Comparison of ENCODE assay signal across 25 cellular contexts in the genomic region with DNA sequence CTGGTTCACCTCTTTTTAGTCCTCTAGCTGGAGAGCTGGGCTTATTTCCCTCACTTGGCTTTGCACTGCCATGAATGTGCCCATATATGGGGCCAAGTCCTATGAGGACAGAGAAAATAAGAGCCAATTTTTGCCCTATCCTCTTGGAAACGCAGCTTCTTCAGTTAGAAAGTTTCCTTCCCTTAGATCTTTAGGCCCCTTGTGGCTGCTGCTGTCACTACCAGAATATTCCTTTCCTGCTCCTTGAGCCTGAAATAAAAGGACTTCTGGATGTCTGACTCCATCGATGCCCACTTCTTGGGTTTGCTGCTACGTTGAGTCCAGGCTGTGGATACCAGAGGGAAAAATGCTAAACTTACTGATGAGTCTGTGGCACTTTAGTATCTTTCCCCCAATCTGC.
"Had no signal": no experiment of that assay in that cellular context is flagged by ENCODE, and none has a peak within 500 bp of the region (broad histone marks: within the 10 kb centered on the region; RNA-seq: fewer than 3 reads in every experiment).

No MANE protein-coding gene starts in this region.

- H3K27ac Mint-ChIP-seq: activated B cell treated with CpG ODN at 0.5 μM for 24 hours; activated CD4-positive, alpha-beta T cell treated with anti-CD3 and anti-CD28 coated beads for 36 hours; activated naive CD4-positive, alpha-beta T cell treated with anti-CD3 and anti-CD28 coated beads, Interleukin-2, amount 50 U/mL, for 72 hours; activated T-cell treated with anti-CD3 and anti-CD28 coated beads, Interleukin-2, amount 50 U/mL, for 24 hours; activated T-helper 17 cell treated with anti-CD3 and anti-CD28 coated beads, Interleukin-2, amount 50 U/mL, for 72 hours; nephron; stimulated activated naive B cell treated with anti-CD40 and anti-IgM and Interleukin-4, amounts not matched to agents 10 μg/mL and 1 μg/mL and 100 μg/mL, for 72 hours; T-helper 2 cell treated with Interferon-gamma antibody and Interleukin-4, amounts not matched to agents 5 μg/mL and 100 μg/mL, for 36 hours had no signal

- H3K4me3 ChIP-seq: hepatocyte, smooth muscle cell, transverse colon, uterus had no signal

- H3K27ac ChIP-seq: hepatocyte, transverse colon, uterus had no signal

- H3K79me2 ChIP-seq: hepatocyte had no signal

- H2AFZ ChIP-seq: hepatocyte had no signal

- H3K4me2 ChIP-seq: hepatocyte, smooth muscle cell had no signal

- H3K27me3 ChIP-seq: hepatocyte, transverse colon had no signal

- H3K9me3 ChIP-seq: transverse colon, uterus had no signal

- H3K4me1 Mint-ChIP-seq: activated B cell treated with CpG ODN at 0.5 μM for 24 hours; activated CD4-positive, alpha-beta T cell treated with anti-CD3 and anti-CD28 coated beads for 36 hours; activated T-helper 17 cell treated with anti-CD3 and anti-CD28 coated beads, Interleukin-2, amount 50 U/mL, for 72 hours; nephron; stimulated activated naive B cell treated with anti-CD40 and anti-IgM and Interleukin-4, amounts not matched to agents 10 μg/mL and 1 μg/mL and 100 μg/mL, for 72 hours had no signal

- H3K4me3 Mint-ChIP-seq: activated B cell treated with CpG ODN at 0.5 μM for 24 hours; activated CD4-positive, alpha-beta T cell treated with anti-CD3 and anti-CD28 coated beads for 36 hours; activated T-cell treated with anti-CD3 and anti-CD28 coated beads, Interleukin-2, amount 50 U/mL, for 24 hours; activated T-helper 17 cell treated with anti-CD3 and anti-CD28 coated beads, Interleukin-2, amount 50 U/mL, for 72 hours; nephron; stimulated activated naive B cell treated with anti-CD40 and anti-IgM and Interleukin-4, amounts not matched to agents 10 μg/mL and 1 μg/mL and 100 μg/mL, for 72 hours; T-helper 2 cell treated with Interferon-gamma antibody and Interleukin-4, amounts not matched to agents 5 μg/mL and 100 μg/mL, for 36 hours had no signal

- H3K27me3 Mint-ChIP-seq: activated CD4-positive, alpha-beta T cell treated with anti-CD3 and anti-CD28 coated beads for 36 hours; activated T-cell treated with anti-CD3 and anti-CD28 coated beads, Interleukin-2, amount 50 U/mL, for 24 hours had no signal

- H3K4me1 ChIP-seq: transverse colon, uterus had no signal

- H3K36me3 ChIP-seq: transverse colon, uterus had no signal

- H3K36me3 Mint-ChIP-seq: activated naive CD4-positive, alpha-beta T cell treated with anti-CD3 and anti-CD28 coated beads, Interleukin-2, amount 50 U/mL, for 72 hours; stimulated activated naive B cell treated with anti-CD40 and anti-IgM and Interleukin-4, amounts not matched to agents 10 μg/mL and 1 μg/mL and 100 μg/mL, for 72 hours had no signal

- DNase-seq: activated B cell treated with CpG ODN at 0.5 μM for 24 hours; activated CD4-positive, alpha-beta T cell treated with anti-CD3 and anti-CD28 coated beads for 36 hours; activated CD4-positive, alpha-beta T cell treated with anti-CD3 and anti-CD28 coated beads, Interleukin-2, amount 50 U/mL, for 4 hours; activated CD8-positive, alpha-beta memory T cell treated with anti-CD3 and anti-CD28 coated beads for 24 hours; activated CD8-positive, alpha-beta memory T cell treated with anti-CD3 and anti-CD28 coated beads, Interleukin-2, amount 50 U/mL, for 4 hours; activated T-cell treated with anti-CD3 and anti-CD28 coated beads, Interleukin-2, amount 50 U/mL, for 24 hours; central memory CD4-positive, alpha-beta T cell; dermis blood vessel endothelial cell; effector CD8-positive, alpha-beta T cell; foreskin melanocyte; glutamatergic neuron; left cardiac atrium; occipital lobe; stimulated activated CD4-positive, alpha-beta T cell treated with anti-CD3 and anti-CD28 coated beads, Interleukin-15, amount 100 ng/mL, for 24 hours; stimulated activated CD4-positive, alpha-beta T cell treated with anti-CD3 and anti-CD28 coated beads, Interleukin-2, amount 100 ng/mL, for 48 hours; stimulated activated CD8-positive, alpha-beta memory T cell treated with anti-CD3 and anti-CD28 coated beads, Interleukin-4, amount 100 ng/mL, for 48 hours; stimulated activated naive B cell treated with anti-CD40 and anti-IgM and Interleukin-4, amounts not matched to agents 10 μg/mL and 1 μg/mL and 100 μg/mL, for 72 hours; transverse colon; uterus had no signal

- H3K9me3 Mint-ChIP-seq: activated B cell treated with CpG ODN at 0.5 μM for 24 hours; activated T-cell treated with anti-CD3 and anti-CD28 coated beads, Interleukin-2, amount 50 U/mL, for 24 hours; nephron; stimulated activated naive B cell treated with anti-CD40 and anti-IgM and Interleukin-4, amounts not matched to agents 10 μg/mL and 1 μg/mL and 100 μg/mL, for 72 hours; T-helper 2 cell treated with Interferon-gamma antibody and Interleukin-4, amounts not matched to agents 5 μg/mL and 100 μg/mL, for 36 hours had no signal
